Comparison of ENCODE assay signal across 8 cellular contexts in genomic region chr4:128286474-128287158, GRCh38. TPM values are rescaled to one million over a fixed set of nuclear protein-coding genes. Genes with fewer than 3 reads are reported as not detected.
DNase-seq lines count a peak whose midpoint lies in the region; ATAC-seq and TF ChIP-seq lines count a peak whose summit lies in the region.

No MANE protein-coding gene starts in this region.

- H3K4me3 ChIP-seq in OCI-LY7 (ENCODE audit: low read depth, low read length, poor library complexity, severe bottlenecking) (peak overlapping the region; percentile 98), body of pancreas (peak overlapping the region; percentile 72 to 94), left lung (peak overlapping the region; percentile 90), stomach smooth muscle (ENCODE audit: low read length in 2 of 2) (peak overlapping the region; percentile 69 to 83)

- H3K4me1 ChIP-seq in OCI-LY7 (ENCODE audit: insufficient read depth, low read length, poor library complexity, severe bottlenecking) (peaks cover 25% of the 10 kb centered on the region), body of pancreas (peaks cover 24% of the 10 kb centered on the region), left lung (peaks cover 15 to 34% of the 10 kb centered on the region in 2 donors), stomach smooth muscle (ENCODE audit: control insufficient read depth, insufficient read depth, low read length) (no peaks in the 10 kb centered on the region)

- CTCF ChIA-PET in OCI-LY7 (lab: Charles Lee; ENCODE audit: unreplicated experiment): interaction anchor here (0.6 kb wide), 1 partner anchor 19 kb away, joined by 3 read pairs; no protein-coding TSS in a partner anchor

- TF ChIP-seq CTCF in GM10266 (IDR thresholded peaks at IDR 0.05; ENCODE audit: control insufficient read depth, insufficient read depth, low read depth, missing control alignments) (no peak), OCI-LY7 (conservative IDR thresholded peaks at IDR 0.05; ENCODE audit: low read length) (no peak), body of pancreas (IDR thresholded peaks at IDR 0.05) (no peak), left lung (IDR thresholded peaks at IDR 0.05) (no peak)

- TF ChIP-seq POLR2A in body of pancreas (IDR thresholded peaks at IDR 0.05): peak in 2 of 3 donors; percentile 59 to 71

- peak overlapping the region; percentile 66 to 74 for H3K9ac ChIP-seq in stomach smooth muscle (ENCODE audit: low read length in 2 of 2)

- BruUV-seq in OCI-LY7 (replicated peaks; lab: Mats Ljungman, UMichigan): no TSS peak

- DNase-seq in ACHN (peak; percentile 48), GM10266 (ENCODE audit: extremely low spot score) (peak; percentile 55), OCI-LY7 (ENCODE audit: low spot score) (peak; percentile 58), body of pancreas (peak in 3 of 4 donors; percentile 26 to 59 (median 53)), left lung (no peak), T1000 (lab: John Stamatoyannopoulos, UW) (no peak)

- 1% methylated on average over 14 of the region's 14 CpGs for WGBS in body of pancreas, 2 donors

- peaks cover 22% of the 10 kb centered on the region; the same call in 1 of the 2 replicates for H4K20me1 ChIP-seq in OCI-LY7 (ENCODE audit: insufficient read depth, low read length)

- H3K27me3 ChIP-seq in body of pancreas (no peaks in the 10 kb centered on the region), left lung (no peaks in the 10 kb centered on the region), stomach smooth muscle (ENCODE audit: control insufficient read depth in 1 of 2, insufficient read depth in 2 of 2, low read length in 2 of 2) (no peaks in the 10 kb centered on the region)

- in situ Hi-C loops in ACHN (cut with HindIII; ENCODE audit: low pct_ligation_motif_present, low pct_unique_long_range_greater_than_20kb, low sequenced_read_pairs): no loop called here

- H3K9me3 ChIP-seq in OCI-LY7 (ENCODE audit: low read length): 0 out of 2 replicates have a peak, but pooled peaks cover 3% of the 10 kb centered on the region
- no peaks in the 10 kb centered on the region for H3K9me3 ChIP-seq in body of pancreas
- no peaks in the 10 kb centered on the region for H3K9me3 ChIP-seq in left lung
- no peaks in the 10 kb centered on the region for H3K9me3 ChIP-seq in stomach smooth muscle (ENCODE audit: control insufficient read depth in 2 of 2, low read length in 2 of 2)

- H2AFZ ChIP-seq in OCI-LY7 (ENCODE audit: low read length): peak overlapping the region; percentile 23; the same call in 1 of the 2 replicates

- H3K36me3 ChIP-seq in OCI-LY7 (ENCODE audit: insufficient read depth, low read length): peaks cover 35% of the 10 kb centered on the region
- H3K36me3 ChIP-seq in body of pancreas (replicated peaks in 1 of 2; ENCODE audit: insufficient read depth in 1 of 2, low read depth in 2 of 2): no peaks in the 10 kb centered on the region
- no peaks in the 10 kb centered on the region for H3K36me3 ChIP-seq in left lung
- no peaks in the 10 kb centered on the region for H3K36me3 ChIP-seq in stomach smooth muscle (ENCODE audit: control insufficient read depth in 2 of 2, insufficient read depth in 2 of 2, low read length in 2 of 2)

- H3K27ac ChIP-seq in OCI-LY7 (ENCODE audit: low read depth, low read length, poor library complexity, severe bottlenecking) (peak overlapping the region; percentile 72), body of pancreas (peak overlapping the region; percentile 89 to 96 (median 92)), left lung (peak overlapping the region; percentile 81 to 93), stomach smooth muscle (ENCODE audit: low read length) (no peak overlapping the region)

- peak; percentile 16 for ATAC-seq in HG03066 (IDR thresholded peaks at IDR 0.05; ENCODE audit: low read depth, unreplicated experiment)
- ATAC-seq in body of pancreas: no peak
- peak; percentile 16 for ATAC-seq in left lung

- intact Hi-C loops in OCI-LY7 (cut with micrococcal nuclease; ENCODE audit: unreplicated experiment): loop anchor here (2.0 to 5.0 kb wide), 3 partner anchors 224 to 806 kb away; partner anchors contain the start of genes ABHD18, LARP1B, MFSD8 and SCLT1
- intact Hi-C loops in body of pancreas (cut with DNase I): no loop called here
- intact Hi-C loops in left lung (cut with DNase I): no loop called here

- POLR2A ChIA-PET in OCI-LY7 (lab: Charles Lee): interaction anchor here (0.6 to 2.1 kb wide), 9 partner anchors 10 to 808 kb away, joined by 3 to 11 read pairs (median 4); partner anchors contain the start of genes ABHD18, MFSD8 and SCLT1

- H3K9me2 ChIP-seq in OCI-LY7 (ENCODE audit: insufficient read depth, low read length): no peaks in the 10 kb centered on the region

- H3K79me2 ChIP-seq in OCI-LY7 (ENCODE audit: insufficient read depth, low read depth, low read length): peaks cover 69% of the 10 kb centered on the region

- H3K4me2 ChIP-seq in OCI-LY7 (ENCODE audit: low read length): peak overlapping the region; percentile 91

RNA-seq across cellular contexts. Expression of gene PGRMC2, which starts 1.0 kb away (rescaled TPM):
- total RNA-seq in OCI-LY7 (2014; rRNA removed; shearing (Covaris generic)): 10.2 and 10.5 TPM in 2 replicates
- total RNA-seq in OCI-LY7 (2022) (43.7 and 45.3 TPM in 2 replicates), body of pancreas (10 to 100 TPM; 14.8 to 20.2 TPM), left lung (10 to 100 TPM; 59.7 to 77.3 TPM)

Comparison
In these comparisons a context has a peak if more than half of its experiments do, and no peak if none do; other contexts are left out.
1. DNase-seq: peak in ACHN (single experiment), GM10266 (single experiment), OCI-LY7 (single experiment) and body of pancreas (3 of 4); none in left lung (0 of 2) and T1000 (single experiment).
2. Peak in every context shown above with its lines, with median percentiles within 50 percentile points of each other: H3K4me3 ChIP-seq.